In the genomic region with DNA sequence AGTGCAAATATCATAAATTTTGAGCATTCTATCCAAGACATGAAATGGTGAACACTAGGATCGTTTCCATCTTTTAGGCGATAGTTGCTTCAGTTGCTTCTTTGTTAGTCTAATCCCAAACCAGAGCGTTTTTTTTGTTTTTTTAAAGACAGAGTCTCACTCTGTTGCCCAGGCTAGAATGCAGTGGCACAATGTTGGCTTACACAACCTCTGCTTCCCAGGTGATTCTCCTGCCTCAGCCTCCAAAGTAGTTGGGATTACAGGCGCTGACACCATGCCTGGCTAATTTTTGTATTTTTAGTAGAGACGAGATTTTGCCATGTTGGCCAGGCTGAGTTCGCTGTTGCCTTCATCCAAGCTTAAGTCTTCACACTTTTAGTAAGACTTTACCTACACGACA, we compare ENCODE assay signal across 1 cellular context.
TF ChIP-seq lines count a peak whose summit lies in the region.

No MANE protein-coding gene starts in this region.

TF ChIP-seq in GM23338, 12 proteins besides CTCF, POLR2A, EP300 and RAD21 (continued from another document):
- TF ChIP-seq ZNF462 (CRISPR knock-in tag; IDR thresholded peaks at IDR 0.05) (no peak), STAT1 (IDR thresholded peaks at IDR 0.05; ENCODE audit: unreplicated experiment) (no peak), POLR2AphosphoS5 (IDR thresholded peaks at IDR 0.05; ENCODE audit: low read depth) (no peak), ETS1 (IDR thresholded peaks at IDR 0.05) (no peak), ZNF114 (CRISPR knock-in tag; IDR thresholded peaks at IDR 0.05) (no peak), NANOG (IDR thresholded peaks at IDR 0.05; ENCODE audit: borderline replicate concordance) (no peak), ZNF331 (CRISPR knock-in tag; IDR thresholded peaks at IDR 0.05; ENCODE audit: low read depth) (no peak), JUNB (IDR thresholded peaks at IDR 0.05; ENCODE audit: unreplicated experiment) (no peak)
- TF ChIP-seq, protein P1, sequence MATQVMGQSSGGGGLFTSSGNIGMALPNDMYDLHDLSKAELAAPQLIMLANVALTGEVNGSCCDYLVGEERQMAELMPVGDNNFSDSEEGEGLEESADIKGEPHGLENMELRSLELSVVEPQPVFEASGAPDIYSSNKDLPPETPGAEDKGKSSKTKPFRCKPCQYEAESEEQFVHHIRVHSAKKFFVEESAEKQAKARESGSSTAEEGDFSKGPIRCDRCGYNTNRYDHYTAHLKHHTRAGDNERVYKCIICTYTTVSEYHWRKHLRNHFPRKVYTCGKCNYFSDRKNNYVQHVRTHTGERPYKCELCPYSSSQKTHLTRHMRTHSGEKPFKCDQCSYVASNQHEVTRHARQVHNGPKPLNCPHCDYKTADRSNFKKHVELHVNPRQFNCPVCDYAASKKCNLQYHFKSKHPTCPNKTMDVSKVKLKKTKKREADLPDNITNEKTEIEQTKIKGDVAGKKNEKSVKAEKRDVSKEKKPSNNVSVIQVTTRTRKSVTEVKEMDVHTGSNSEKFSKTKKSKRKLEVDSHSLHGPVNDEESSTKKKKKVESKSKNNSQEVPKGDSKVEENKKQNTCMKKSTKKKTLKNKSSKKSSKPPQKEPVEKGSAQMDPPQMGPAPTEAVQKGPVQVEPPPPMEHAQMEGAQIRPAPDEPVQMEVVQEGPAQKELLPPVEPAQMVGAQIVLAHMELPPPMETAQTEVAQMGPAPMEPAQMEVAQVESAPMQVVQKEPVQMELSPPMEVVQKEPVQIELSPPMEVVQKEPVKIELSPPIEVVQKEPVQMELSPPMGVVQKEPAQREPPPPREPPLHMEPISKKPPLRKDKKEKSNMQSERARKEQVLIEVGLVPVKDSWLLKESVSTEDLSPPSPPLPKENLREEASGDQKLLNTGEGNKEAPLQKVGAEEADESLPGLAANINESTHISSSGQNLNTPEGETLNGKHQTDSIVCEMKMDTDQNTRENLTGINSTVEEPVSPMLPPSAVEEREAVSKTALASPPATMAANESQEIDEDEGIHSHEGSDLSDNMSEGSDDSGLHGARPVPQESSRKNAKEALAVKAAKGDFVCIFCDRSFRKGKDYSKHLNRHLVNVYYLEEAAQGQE (IDR thresholded peaks at IDR 0.05; ENCODE audit: unreplicated experiment), result no peak
